8 cellular contexts compared by ENCODE assay signal in the genomic region with DNA sequence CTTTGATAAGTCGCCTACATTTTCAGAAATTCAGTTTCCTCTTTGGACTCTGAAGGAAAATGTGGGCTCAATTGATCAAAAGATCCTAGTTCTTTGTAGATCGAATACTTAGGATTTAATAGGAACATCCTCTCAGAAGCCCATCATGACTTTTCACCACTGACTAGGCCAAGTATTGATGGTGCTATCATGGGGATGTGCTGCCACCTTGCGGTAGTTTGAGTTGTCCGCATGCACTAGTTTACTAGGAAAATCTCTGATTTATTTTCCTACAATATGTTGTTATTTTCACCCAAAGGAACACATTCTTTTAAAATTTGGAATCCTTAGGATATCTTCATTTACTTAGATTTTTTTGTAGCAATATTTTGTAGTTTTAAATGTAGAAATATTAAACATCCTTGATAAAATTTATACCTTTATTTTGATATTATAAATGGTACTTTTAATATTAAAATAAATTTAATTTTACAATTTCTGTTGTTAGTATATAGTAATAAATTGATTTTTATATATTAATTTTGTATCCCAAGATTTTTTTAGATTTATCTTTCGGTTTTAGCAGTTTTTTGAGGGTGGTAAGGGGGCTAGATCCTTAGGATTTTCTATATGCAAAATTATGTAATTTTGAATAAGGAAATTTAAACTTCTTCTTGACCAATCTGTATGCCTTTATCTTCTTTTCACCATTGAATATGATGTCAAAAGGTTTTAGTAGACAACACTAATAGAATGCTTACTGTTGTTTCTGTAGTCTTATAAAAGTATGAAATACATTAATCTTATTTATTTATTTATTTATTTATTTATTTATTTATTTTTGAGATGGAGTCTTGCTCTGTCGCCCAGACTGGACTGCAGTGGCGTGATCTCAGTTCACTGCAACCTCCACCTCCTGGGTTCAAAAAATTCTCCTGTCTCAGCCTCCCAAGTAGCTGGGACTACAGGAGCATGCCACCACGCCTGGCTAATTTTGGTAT. TPM values are rescaled to one million over a fixed set of nuclear protein-coding genes. Genes with fewer than 3 reads are reported as not detected.
A peak's percentile ranks its signal among the peaks of the same experiment; 100 is the strongest.
DNase-seq lines count a peak whose midpoint lies in the region; ATAC-seq and TF ChIP-seq lines count a peak whose summit lies in the region.

No MANE protein-coding gene starts in this region.

- H3K4me2 ChIP-seq in Karpas-422 (ENCODE audit: low read depth, low read length, poor library complexity, severe bottlenecking) (no peak overlapping the region), osteoblast (ENCODE audit: insufficient read depth, low read length) (no peak overlapping the region)

- H2AFZ ChIP-seq in Karpas-422 (ENCODE audit: low read length) (no peak overlapping the region), osteoblast (ENCODE audit: low read length) (no peak overlapping the region)

- H3K27me3 ChIP-seq in Karpas-422 (ENCODE audit: low read length): no peaks in the 10 kb centered on the region
- peaks cover 4% of the 10 kb centered on the region for H3K27me3 ChIP-seq in foreskin keratinocyte
- no peaks in the 10 kb centered on the region for H3K27me3 ChIP-seq in osteoblast (ENCODE audit: insufficient read depth, low read length)
- peaks cover 0 to under 1% of the 10 kb centered on the region in 2 donors for H3K27me3 ChIP-seq in tibial artery

- ATAC-seq in GM18858 (IDR thresholded peaks at IDR 0.05; ENCODE audit: unreplicated experiment): peak; percentile 39
- ATAC-seq in foreskin keratinocyte: peak; percentile 59

- H3K9me2 ChIP-seq in Karpas-422 (replicated peaks; ENCODE audit: insufficient read depth, low read length): no peaks in the 10 kb centered on the region

- DNase-seq in AG09309 (ENCODE audit: low read depth) (peak; percentile 43), Karpas-422 (peak; percentile 90), SHP77 treated with DMSO at 0.1 percent for 48 hours (lab: John Stamatoyannopoulos, UW) (peak; percentile 7), foreskin keratinocyte (peak; percentile 17 to 42), osteoblast (ENCODE audit: insufficient read length, low spot score, missing footprints) (peak; percentile 77), tibial artery (peak; percentile 61 to 70)
- DNase-seq in activated T-helper 9 cell treated with anti-CD3 and anti-CD28 coated beads, Interleukin-2, amount 50 U/mL, for 16 hours (ENCODE audit: low read depth): peak; percentile 69

- H4K20me1 ChIP-seq in Karpas-422 (ENCODE audit: insufficient read depth, low read depth, low read length) (no peaks in the 10 kb centered on the region), osteoblast (ENCODE audit: insufficient read depth, low read length) (no peaks in the 10 kb centered on the region)

- H3K27ac ChIP-seq in Karpas-422 (ENCODE audit: low read length): no peak overlapping the region
- H3K27ac ChIP-seq in foreskin keratinocyte: no peak overlapping the region
- H3K27ac ChIP-seq in osteoblast (ENCODE audit: low read depth, low read length): no peak overlapping the region
- H3K27ac ChIP-seq in tibial artery: no peak overlapping the region

- H3K9me3 ChIP-seq in Karpas-422 (ENCODE audit: low read length) (no peaks in the 10 kb centered on the region), osteoblast (ENCODE audit: low read depth, low read length) (no peaks in the 10 kb centered on the region), tibial artery (no peaks in the 10 kb centered on the region)

- H3K36me3 ChIP-seq in Karpas-422 (ENCODE audit: insufficient read depth, low read length) (no peaks in the 10 kb centered on the region), osteoblast (ENCODE audit: insufficient read depth, low read length) (no peaks in the 10 kb centered on the region), tibial artery (no peaks in the 10 kb centered on the region)

- H3K4me1 ChIP-seq in Karpas-422 (ENCODE audit: low read length) (peaks cover 11% of the 10 kb centered on the region), foreskin keratinocyte (no peaks in the 10 kb centered on the region), osteoblast (ENCODE audit: insufficient read depth, low read length) (no peaks in the 10 kb centered on the region), tibial artery (no peaks in the 10 kb centered on the region)

- H3K4me3 ChIP-seq in AG09309 (ENCODE audit: control insufficient read depth, low read depth, low read length): no peak overlapping the region
- H3K4me3 ChIP-seq in Karpas-422 (ENCODE audit: low read length): no peak overlapping the region
- H3K4me3 ChIP-seq in osteoblast (ENCODE audit: insufficient read depth, low read length): no peak overlapping the region
- no peak overlapping the region for H3K4me3 ChIP-seq in tibial artery

- intact Hi-C loops in tibial artery (cut with DNase I; ENCODE audit: low total_unique reads): loop anchor here (10.0 kb wide), 1 partner anchor 79 kb away; no protein-coding TSS in a partner anchor

- peak; percentile 78 for TF ChIP-seq CTCF in AG09309 (IDR thresholded peaks at IDR 0.05; ENCODE audit: control insufficient read depth, insufficient read depth, low read depth, low read length, missing control alignments)
- peak; percentile 89 for TF ChIP-seq CTCF in foreskin keratinocyte (conservative IDR thresholded peaks at IDR 0.05)
- peak; percentile 92 for TF ChIP-seq CTCF in osteoblast (IDR thresholded peaks at IDR 0.05; ENCODE audit: extremely low read depth, low read depth, low read length)
- peak; percentile 58 to 71 for TF ChIP-seq CTCF in tibial artery (IDR thresholded peaks at IDR 0.05)

- H3K79me2 ChIP-seq in Karpas-422 (ENCODE audit: low read length) (no peaks in the 10 kb centered on the region), osteoblast (ENCODE audit: insufficient read depth, low read length) (no peaks in the 10 kb centered on the region)

- no peak overlapping the region for H3K9ac ChIP-seq in Karpas-422 (ENCODE audit: low read length)

RNA-seq across cellular contexts. Expression of gene OR9K2, which starts 52.9 kb away (rescaled TPM):
- not detected in 2 replicates for total RNA-seq in Karpas-422 (2014; rRNA removed; shearing (Covaris generic); ENCODE audit: low replicate concordance)
- total RNA-seq in foreskin keratinocyte (not detected in 2 replicates), osteoblast (not detected in 2 replicates)
- polyA plus RNA-seq in foreskin keratinocyte: not detected in 2 replicates

RNA-seq across cellular contexts. Expression of gene NEUROD4, which starts 53.6 kb away (rescaled TPM):
- total RNA-seq in Karpas-422 (2014; rRNA removed; shearing (Covaris generic); ENCODE audit: low replicate concordance): not detected in 2 replicates
- total RNA-seq in foreskin keratinocyte (not detected in 2 replicates), osteoblast (not detected in 2 replicates)
- polyA plus RNA-seq in foreskin keratinocyte: not detected in 2 replicates

Comparison
In these comparisons a context has a peak if more than half of its experiments do, and no peak if none do; other contexts are left out.
1. DNase-seq: peak in every context shown above with its lines; median percentile 90 in Karpas-422; 77 in osteoblast; 69 in activated T-helper 9 cell treated with anti-CD3 and anti-CD28 coated beads, Interleukin-2, amount 50 U/mL, for 16 hours; 66 in tibial artery; 43 in AG09309; 30 in foreskin keratinocyte; 7 in SHP77 treated with DMSO at 0.1 percent for 48 hours.